In the genomic region with DNA sequence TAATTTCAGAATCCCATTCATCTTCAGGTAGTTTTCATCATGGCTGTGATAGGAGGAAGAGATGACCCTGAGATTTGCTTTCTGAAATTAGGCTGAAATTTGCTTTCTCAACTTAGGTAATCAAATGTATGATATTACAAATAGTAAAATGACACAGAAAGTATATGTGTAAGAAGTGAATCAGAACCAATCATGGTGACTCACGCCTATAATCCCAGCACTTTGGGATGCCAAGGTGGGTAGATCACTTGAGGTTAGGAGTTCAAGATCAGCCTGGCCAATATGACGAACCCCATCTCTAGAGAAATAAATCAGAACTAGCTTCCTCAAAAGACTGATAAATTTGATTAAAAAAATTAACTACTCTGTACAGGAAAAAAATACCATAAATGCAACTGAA, we compare ENCODE assay signal across 18 cellular contexts.
DNase-seq lines count a peak whose midpoint lies in the region; ATAC-seq, FAIRE-seq and TF ChIP-seq lines count a peak whose summit lies in the region.
"Had no signal": no experiment of that assay in that cellular context is flagged by ENCODE, and none has a peak within 500 bp of the region (broad histone marks: within the 10 kb centered on the region; RNA-seq: fewer than 3 reads in every experiment).

No MANE protein-coding gene starts in this region.

- no peak overlapping the region for H3K4me3 Mint-ChIP-seq in astrocyte (ENCODE audit: unreplicated experiment)
- H3K4me3 Mint-ChIP-seq: IgD-negative memory B cell had no signal

- no peaks in the 10 kb centered on the region for H3K9me3 ChIP-seq in astrocyte (ENCODE audit: insufficient read depth, low read depth, low read length)

- H3K36me3 ChIP-seq in astrocyte (ENCODE audit: insufficient read depth, low read length): no peaks in the 10 kb centered on the region

- H3K9ac ChIP-seq in astrocyte (ENCODE audit: low read length): no peak overlapping the region

- H3K27me3 Mint-ChIP-seq in astrocyte (ENCODE audit: low read depth, unreplicated experiment): no peaks in the 10 kb centered on the region
- H3K27me3 Mint-ChIP-seq: IgD-negative memory B cell had no signal

- H3K27ac Mint-ChIP-seq in astrocyte (ENCODE audit: unreplicated experiment): no peak overlapping the region
- H3K27ac Mint-ChIP-seq: IgD-negative memory B cell had no signal

- POLR2A ChIA-PET in GM10248 (lab: Yijun Ruan, JAX): no interaction called here

- CTCF ChIA-PET in GM10248 (lab: Yijun Ruan, JAX): interaction anchor here (1.4 kb wide), 1 partner anchor 19 kb away, joined by 3 read pairs; no protein-coding TSS in a partner anchor

- no peaks in the 10 kb centered on the region for H3K9me3 Mint-ChIP-seq in astrocyte (ENCODE audit: unreplicated experiment)
- H3K9me3 Mint-ChIP-seq: IgD-negative memory B cell had no signal

- DNase-seq in A172 (ENCODE audit: low spot score): peak; percentile 30
- DNase-seq in M059J (ENCODE audit: low read depth): peak; percentile 38
- DNase-seq in astrocyte (ENCODE audit: low read depth): peak; percentile 4
- DNase-seq in foreskin keratinocyte: peak; percentile 47 to 79
- no peak for DNase-seq in anterior cingulate cortex (lab: John Stamatoyannopoulos, UW)
- no peak for DNase-seq in central memory CD4-positive, alpha-beta T cell
- DNase-seq in COLO829 (ENCODE audit: low spot score): no peak
- DNase-seq in GM10248 (ENCODE audit: extremely low spot score): no peak
- DNase-seq: 8988T, C1 segment of cervical spinal cord, DMS153, HCEC 1CT, NCI-H1092, NCI-H2107, NCI-H226, NCI-H748 treated with DMSO at 0.1 percent for 48 hours, SHP77 treated with DMSO at 0.1 percent for 48 hours had no signal

- FAIRE-seq in astrocyte (lab: Jason Lieb, UNC): no peak

- H4K20me1 ChIP-seq in astrocyte (ENCODE audit: insufficient read depth, low read length): no peaks in the 10 kb centered on the region

- H2AFZ ChIP-seq in astrocyte (ENCODE audit: low read depth, low read length): no peak overlapping the region

- H3K27ac ChIP-seq in astrocyte (ENCODE audit: low read depth, low read length) (no peak overlapping the region), foreskin keratinocyte (peak overlapping the region; percentile 34)

- TF ChIP-seq CTCF in astrocyte (IDR thresholded peaks at IDR 0.05; ENCODE audit: insufficient read depth, low read depth, low read length): no peak
- TF ChIP-seq CTCF in foreskin keratinocyte (conservative IDR thresholded peaks at IDR 0.05): no peak
- TF ChIP-seq CTCF in GM10248 (IDR thresholded peaks at IDR 0.05; ENCODE audit: control extremely low read depth, extremely low read depth, low read depth, missing control alignments): no peak

- H3K4me1 Mint-ChIP-seq in astrocyte (ENCODE audit: low read depth, unreplicated experiment): no peaks in the 10 kb centered on the region
- H3K4me1 Mint-ChIP-seq: IgD-negative memory B cell had no signal

- H3K36me3 Mint-ChIP-seq in astrocyte (ENCODE audit: low read depth, unreplicated experiment): no peaks in the 10 kb centered on the region

- H3K27me3 ChIP-seq in astrocyte (ENCODE audit: insufficient read depth, low read length) (no peaks in the 10 kb centered on the region), foreskin keratinocyte (no peaks in the 10 kb centered on the region)

- H3K4me3 ChIP-seq in astrocyte (ENCODE audit: insufficient read depth, low read depth, low read length): no peak overlapping the region

- ATAC-seq in foreskin keratinocyte: peak; percentile 96

- no peaks in the 10 kb centered on the region for H3K79me2 ChIP-seq in astrocyte (ENCODE audit: insufficient read depth, low read length)

- no peaks in the 10 kb centered on the region for H3K4me1 ChIP-seq in astrocyte (ENCODE audit: insufficient read depth, low read length)
- peaks cover 18% of the 10 kb centered on the region for H3K4me1 ChIP-seq in foreskin keratinocyte

- no peak overlapping the region for H3K4me2 ChIP-seq in astrocyte (ENCODE audit: low read length)

Comparison
In these comparisons a context has a peak if more than half of its experiments do, and no peak if none do; other contexts are left out.
1. DNase-seq: peak in A172 (single experiment), M059J (single experiment), astrocyte (single experiment) and foreskin keratinocyte (2 of 2); none in anterior cingulate cortex (0 of 58), central memory CD4-positive, alpha-beta T cell (single experiment), COLO829 (single experiment) and GM10248 (single experiment).